Comparison of ENCODE assay signal across 9 cellular contexts in genomic region chr14:37326434-37326833, GRCh38.
"Had no signal": no experiment of that assay in that cellular context is flagged by ENCODE, and none has a peak within 500 bp of the region (broad histone marks: within the 10 kb centered on the region; RNA-seq: fewer than 3 reads in every experiment).

No MANE protein-coding gene starts in this region.

- DNase-seq: GM23248, GOT3, H7, HFFc6, KBM-7 had no signal

- H3K4me3 ChIP-seq: GM23248, HAP-1 had no signal

- H3K4me1 ChIP-seq: HAP-1 had no signal

- H3K9me3 ChIP-seq: HAP-1 had no signal

- H3K27ac Mint-ChIP-seq: HFFc6, IgD-negative memory B cell had no signal

- H3K4me2 ChIP-seq: KMS-11 had no signal

- H3K27me3 Mint-ChIP-seq: IgD-negative memory B cell had no signal

- H3K36me3 Mint-ChIP-seq: IgD-negative memory B cell had no signal

- ATAC-seq: HCT116 had no signal

- H3K4me3 Mint-ChIP-seq: HFFc6, IgD-negative memory B cell had no signal

- H3K9ac ChIP-seq: GM23248, KMS-11 had no signal

- H3K27ac ChIP-seq: GM23248, KMS-11 had no signal

- H2AFZ ChIP-seq: GM23248 had no signal

- H3K36me3 ChIP-seq: HAP-1 had no signal

- H3K4me1 Mint-ChIP-seq: IgD-negative memory B cell had no signal
